11 cellular contexts compared by ENCODE assay signal in the genomic region with DNA sequence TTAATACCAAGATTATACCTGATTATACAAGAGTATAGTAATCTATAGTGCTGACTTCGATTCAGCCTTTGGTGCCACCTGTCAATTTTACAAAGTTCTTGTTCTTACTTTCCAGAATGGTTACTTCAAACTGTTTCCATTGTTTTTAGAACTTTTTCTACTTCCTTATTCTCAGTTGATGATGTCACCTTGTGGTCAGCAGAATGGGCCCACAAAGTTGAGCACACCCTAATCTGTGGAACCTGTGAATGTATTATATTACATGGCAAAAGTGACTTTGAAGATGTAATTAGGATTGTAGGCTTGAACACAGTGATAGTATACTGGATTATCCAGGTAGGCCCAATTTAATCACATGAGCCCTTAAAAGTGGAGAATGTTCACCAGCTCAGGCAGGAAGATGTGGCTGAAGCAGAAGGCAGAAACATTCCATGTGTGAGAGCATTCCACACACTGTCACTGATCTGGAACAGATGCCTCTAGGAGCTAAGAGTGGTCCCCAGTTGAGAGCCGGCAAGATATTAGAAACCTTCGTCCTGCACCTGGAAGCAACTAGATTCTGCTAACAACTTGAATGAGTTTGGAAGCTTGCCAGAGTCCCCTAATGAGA. TPM values are rescaled to one million over a fixed set of nuclear protein-coding genes. Genes with fewer than 3 reads are reported as not detected.
DNase-seq lines count a peak whose midpoint lies in the region; ATAC-seq and TF ChIP-seq lines count a peak whose summit lies in the region.
"Had no signal": no experiment of that assay in that cellular context is flagged by ENCODE, and none has a peak within 500 bp of the region (broad histone marks: within the 10 kb centered on the region; RNA-seq: fewer than 3 reads in every experiment).

No MANE protein-coding gene starts in this region.

- no peaks in the 10 kb centered on the region for H3K9me3 ChIP-seq in HCT116 (ENCODE audit: control insufficient read depth in 1 of 2, insufficient read depth in 1 of 2, low read depth in 1 of 2, low read length in 2 of 2)
- H3K9me3 ChIP-seq: SJCRH30 had no signal

- peaks cover 2 to 15% of the 10 kb centered on the region in 2 experiments; a peak in 2 of 4 replicates for H3K4me1 ChIP-seq in HCT116 (ENCODE audit: control insufficient read depth in 1 of 2, insufficient read depth in 2 of 2, low read length in 2 of 2)

- H3K9me3 Mint-ChIP-seq in endothelial cell (ENCODE audit: unreplicated experiment): no peaks in the 10 kb centered on the region
- H3K9me3 Mint-ChIP-seq: GM23338 had no signal

- intact Hi-C loops in HCT116 (cut with micrococcal nuclease): no loop called here

- H3K36me3 Mint-ChIP-seq in endothelial cell (ENCODE audit: low read depth, unreplicated experiment): no peaks in the 10 kb centered on the region

- no peak overlapping the region for H3K9ac ChIP-seq in HCT116 (ENCODE audit: low read length)

- no peak for TF ChIP-seq POLR2A in HCT116 (IDR thresholded peaks at IDR 0.05; ENCODE audit: borderline replicate concordance, extremely low read depth, insufficient read depth, insufficient read length)

- CTCF ChIA-PET in HCT116 (lab: Charles Lee): no interaction called here

- no peaks in the 10 kb centered on the region for H3K4me1 Mint-ChIP-seq in endothelial cell (ENCODE audit: unreplicated experiment)
- H3K4me1 Mint-ChIP-seq: GM23338 had no signal

- no peaks in the 10 kb centered on the region for H3K27me3 ChIP-seq in HCT116 (ENCODE audit: insufficient read depth, low read length)
- H3K27me3 ChIP-seq: SJCRH30 had no signal

- peak; percentile 80 for ATAC-seq in GM18502 (IDR thresholded peaks at IDR 0.05; ENCODE audit: poor library complexity, unreplicated experiment)
- ATAC-seq in HCT116: no peak
- no peak for ATAC-seq in HG03460 (IDR thresholded peaks at IDR 0.05; ENCODE audit: unreplicated experiment)
- ATAC-seq: GM23338 had no signal

- H3K27ac Mint-ChIP-seq in endothelial cell (ENCODE audit: unreplicated experiment): no peak overlapping the region
- H3K27ac Mint-ChIP-seq: GM23338 had no signal

- POLR2A ChIA-PET in HCT116 (lab: Charles Lee): no interaction called here

- H3K79me2 ChIP-seq in HCT116 (ENCODE audit: insufficient read depth, low read length): no peaks in the 10 kb centered on the region

- peaks cover 1% of the 10 kb centered on the region for H3K27me3 Mint-ChIP-seq in endothelial cell (ENCODE audit: unreplicated experiment)

- RAD21 ChIA-PET in HCT116 (lab: Charles Lee; ENCODE audit: low non-redundant PET in 1 of 2, low total read pairs in 2 of 2, uncharacterized antibody in 2 of 2, unreplicated experiment in 2 of 2): no interaction called here

- no peaks in the 10 kb centered on the region for H3K9me2 ChIP-seq in HCT116 (ENCODE audit: insufficient read depth)

- H3K4me2 ChIP-seq in HCT116 (ENCODE audit: low read length): peak overlapping the region; percentile 34
- H3K4me2 ChIP-seq: GM23338 had no signal

- H3K27ac ChIP-seq in HCT116 (ENCODE audit: low read depth, low read length): no peak overlapping the region
- H3K27ac ChIP-seq: SJCRH30 had no signal

- BruUV-seq in HCT116 (replicated peaks; lab: Mats Ljungman, UMichigan): no TSS peak

- TF ChIP-seq CTCF in HCT116 (IDR thresholded peaks at IDR 0.05 in 2 of 3, conservative IDR thresholded peaks at IDR 0.05 in 1 of 3; ENCODE audit: borderline replicate concordance in 1 of 3, insufficient read depth in 1 of 3, low read depth in 2 of 3, low read length in 2 of 3) (no peak), endothelial cell (IDR thresholded peaks at IDR 0.05; ENCODE audit: unreplicated experiment) (no peak)

- H4K20me1 ChIP-seq in HCT116 (ENCODE audit: insufficient read depth): no peaks in the 10 kb centered on the region

- DNase-seq in HCT116 (ENCODE audit: low read depth, low spot score) (no peak), NCI-H69 (lab: John Stamatoyannopoulos, UW) (peak; percentile 56), iris pigment epithelial cell (ENCODE audit: low read depth) (peak; percentile 31), pons (ENCODE audit: low spot score) (no peak), endothelial cell (ENCODE audit: low spot score) (no peak)
- no peak for DNase-seq in activated naive CD4-positive, alpha-beta T cell treated with anti-CD3 and anti-CD28 coated beads, Interleukin-2, amount 50 U/mL, for 16 hours
- DNase-seq: activated T-cell treated with anti-CD3 and anti-CD28 coated beads, Interleukin-2, amount 50 U/mL, for 48 hours had no signal

- no peaks in the 10 kb centered on the region for H3K36me3 ChIP-seq in HCT116 (ENCODE audit: control insufficient read depth in 1 of 2, insufficient read depth in 2 of 2, low read length in 2 of 2)
- H3K36me3 ChIP-seq: SJCRH30 had no signal

- no peak overlapping the region for H3K4me3 ChIP-seq in HCT116 (replicated peaks in 1 of 2; ENCODE audit: low read depth in 1 of 2, low read length in 2 of 2)
- H3K4me3 ChIP-seq: GM23338, SJCRH30 had no signal

- H2AFZ ChIP-seq in HCT116 (ENCODE audit: low read depth, low read length, poor library complexity, severe bottlenecking): no peak overlapping the region
- H2AFZ ChIP-seq: GM23338 had no signal

- no peak for TF ChIP-seq RAD21 in HCT116 (IDR thresholded peaks at IDR 0.05; ENCODE audit: low read depth)

- no peak overlapping the region for H3K4me3 Mint-ChIP-seq in endothelial cell (ENCODE audit: unreplicated experiment)
- H3K4me3 Mint-ChIP-seq: GM23338 had no signal

TF ChIP-seq in HCT116, 20 proteins besides CTCF, POLR2A, EP300 and RAD21:
- 0 out of 2 replicates have a peak, but pooled peaks have one; percentile 34 for TF ChIP-seq JUND (IDR thresholded peaks at IDR 0.05)
- TF ChIP-seq FOSL1 (IDR thresholded peaks at IDR 0.05; ENCODE audit: low read depth): peak; percentile 35; the same call in 1 of the 2 replicates
- TF ChIP-seq TCF7L2 (IDR thresholded peaks at IDR 0.05; ENCODE audit: borderline replicate concordance, extremely low read depth, insufficient read depth, insufficient read length): no peak
- TF ChIP-seq SP1 (IDR thresholded peaks at IDR 0.05; ENCODE audit: low read depth): peak; percentile 38; the same call in 1 of the 2 replicates
- TF ChIP-seq EZH2 (IDR thresholded peaks at IDR 0.05): no peak

RNA-seq across cellular contexts. Expression of a gene that starts 6.3 kb away (rescaled TPM):
- 36.6 TPM for total RNA-seq in HCT116 (2021; ENCODE audit: unreplicated experiment)
- polyA plus RNA-seq in HCT116 (2012): 12.2 and 13.5 TPM in 2 replicates
- total RNA-seq in endothelial cell (ENCODE audit: unreplicated experiment): 0.26 TPM

Comparison
In these comparisons a context has a peak if more than half of its experiments do, and no peak if none do; other contexts are left out.
1. DNase-seq: peak in NCI-H69 (single experiment) and iris pigment epithelial cell (single experiment); none in HCT116 (single experiment), pons (single experiment), endothelial cell (single experiment) and activated naive CD4-positive, alpha-beta T cell treated with anti-CD3 and anti-CD28 coated beads, Interleukin-2, amount 50 U/mL, for 16 hours (single experiment).
2. RNA of a gene that starts 6.3 kb away (total RNA-seq): 36.6 TPM in HCT116 (single experiment); 0.26 TPM in endothelial cell (single experiment); every median in the first group is over 10 times any median in the second.